In genomic region chr12:120885521-120885920, GRCh38 we compare ENCODE assay signal across 14 cellular contexts. TPM values are rescaled to one million over a fixed set of nuclear protein-coding genes. Genes with fewer than 3 reads are reported as not detected.
DNase-seq lines count a peak whose midpoint lies in the region; ATAC-seq, FAIRE-seq and TF ChIP-seq lines count a peak whose summit lies in the region.
"Had no signal": no experiment of that assay in that cellular context is flagged by ENCODE, and none has a peak within 500 bp of the region (broad histone marks: within the 10 kb centered on the region; RNA-seq: fewer than 3 reads in every experiment).

No MANE protein-coding gene starts in this region.

- no peak for DNase-seq in activated T-cell treated with anti-CD3 and anti-CD28 coated beads, Interleukin-2, amount 50 U/mL, for 24 hours
- no peak for DNase-seq in activated T-cell treated with anti-CD3 and anti-CD28 coated beads, Interleukin-2, amount 50 U/mL, for 72 hours
- DNase-seq in GM12891 (ENCODE audit: insufficient read length, low spot score), result no peak
- no peak for DNase-seq in activated CD8-positive, alpha-beta T cell treated with anti-CD3 and anti-CD28 coated beads, Interleukin-2, amount 10 ng/mL, durations not matched to agents 7 days and 5 days
- no peak for DNase-seq in natural killer cell treated with Interleukin-12 subunit alpha and Interleukin-12 subunit beta and Interleukin-15 and Interleukin-18, amount 100 ng/mL, for 72 hours (ENCODE audit: low spot score)
- DNase-seq in HuH-7 (ENCODE audit: low spot score), result no peak
- DNase-seq: GM23248, NCI-H1436, NCI-H2227 treated with DMSO at 0.1 percent for 48 hours, NCI-H526 had no signal

- H3K36me3 Mint-ChIP-seq in activated T-cell treated with anti-CD3 and anti-CD28 coated beads, Interleukin-2, amount 50 U/mL, for 24 hours (ENCODE audit: low read depth), result peaks cover 7% of the 10 kb centered on the region
- no peaks in the 10 kb centered on the region for H3K36me3 Mint-ChIP-seq in activated T-cell treated with anti-CD3 and anti-CD28 coated beads, Interleukin-2, amount 50 U/mL, for 72 hours (ENCODE audit: insufficient read depth in 2 of 2)
- peaks cover 5% of the 10 kb centered on the region for H3K36me3 Mint-ChIP-seq in activated CD8-positive, alpha-beta T cell treated with anti-CD3 and anti-CD28 coated beads, Interleukin-2, amount 10 ng/mL, durations not matched to agents 7 days and 5 days (ENCODE audit: low read depth)
- no peaks in the 10 kb centered on the region for H3K36me3 Mint-ChIP-seq in natural killer cell treated with Interleukin-12 subunit alpha and Interleukin-12 subunit beta and Interleukin-15 and Interleukin-18, amount 100 ng/mL, for 72 hours

- no peak overlapping the region for H3K4me3 Mint-ChIP-seq in activated T-cell treated with anti-CD3 and anti-CD28 coated beads, Interleukin-2, amount 50 U/mL, for 24 hours
- peak overlapping the region in 1 of 2 donors; percentile 44 for H3K4me3 Mint-ChIP-seq in activated T-cell treated with anti-CD3 and anti-CD28 coated beads, Interleukin-2, amount 50 U/mL, for 72 hours
- peak overlapping the region; percentile 12 for H3K4me3 Mint-ChIP-seq in activated CD8-positive, alpha-beta T cell treated with anti-CD3 and anti-CD28 coated beads, Interleukin-2, amount 10 ng/mL, durations not matched to agents 7 days and 5 days
- H3K4me3 Mint-ChIP-seq in natural killer cell treated with Interleukin-12 subunit alpha and Interleukin-12 subunit beta and Interleukin-15 and Interleukin-18, amount 100 ng/mL, for 72 hours, result peak overlapping the region; percentile 57

- ATAC-seq in activated T-cell treated with anti-CD3 and anti-CD28 coated beads, Interleukin-2, amount 50 U/mL, for 72 hours (replicated peaks in 1 of 2), result no peak
- peak; percentile 6 for ATAC-seq in activated CD8-positive, alpha-beta T cell treated with anti-CD3 and anti-CD28 coated beads, Interleukin-2, amount 10 ng/mL, durations not matched to agents 7 days and 5 days
- ATAC-seq in natural killer cell treated with Interleukin-12 subunit alpha and Interleukin-12 subunit beta and Interleukin-15 and Interleukin-18, amount 100 ng/mL, for 72 hours, result no peak
- ATAC-seq in GM18873 (IDR thresholded peaks at IDR 0.05; ENCODE audit: low FRiP score, unreplicated experiment) (no peak), GM18868 (IDR thresholded peaks at IDR 0.05; ENCODE audit: unreplicated experiment) (no peak)
- ATAC-seq: A549 had no signal

- FAIRE-seq in GM12891 (lab: Jason Lieb, UNC), result peak; percentile 31
- FAIRE-seq: A549 had no signal

- POLR2A ChIA-PET in activated CD8-positive, alpha-beta T cell treated with anti-CD3 and anti-CD28 coated beads, Interleukin-2, amount 10 ng/mL, durations not matched to agents 7 days and 5 days (lab: Charles Lee), result interaction anchor here (1.3 to 6.7 kb wide), 2 partner anchors 9 to 18 kb away, joined by 3 to 50 read pairs; partner anchors contain the start of gene SPPL3

- peaks cover 66% of the 10 kb centered on the region for H3K4me1 Mint-ChIP-seq in activated T-cell treated with anti-CD3 and anti-CD28 coated beads, Interleukin-2, amount 50 U/mL, for 24 hours (ENCODE audit: low read depth)
- H3K4me1 Mint-ChIP-seq in activated T-cell treated with anti-CD3 and anti-CD28 coated beads, Interleukin-2, amount 50 U/mL, for 72 hours (ENCODE audit: low read depth), result peaks cover 65% of the 10 kb centered on the region
- peaks cover 44% of the 10 kb centered on the region for H3K4me1 Mint-ChIP-seq in activated CD8-positive, alpha-beta T cell treated with anti-CD3 and anti-CD28 coated beads, Interleukin-2, amount 10 ng/mL, durations not matched to agents 7 days and 5 days (ENCODE audit: low read depth)
- peaks cover 37 to 38% of the 10 kb centered on the region in 2 donors for H3K4me1 Mint-ChIP-seq in natural killer cell treated with Interleukin-12 subunit alpha and Interleukin-12 subunit beta and Interleukin-15 and Interleukin-18, amount 100 ng/mL, for 72 hours (ENCODE audit: low read depth in 2 of 2)

- H3K27ac Mint-ChIP-seq in activated T-cell treated with anti-CD3 and anti-CD28 coated beads, Interleukin-2, amount 50 U/mL, for 24 hours, result peak overlapping the region; percentile 61
- H3K27ac Mint-ChIP-seq in activated T-cell treated with anti-CD3 and anti-CD28 coated beads, Interleukin-2, amount 50 U/mL, for 72 hours, result no peak overlapping the region
- H3K27ac Mint-ChIP-seq in activated CD8-positive, alpha-beta T cell treated with anti-CD3 and anti-CD28 coated beads, Interleukin-2, amount 10 ng/mL, durations not matched to agents 7 days and 5 days, result peak overlapping the region; percentile 80
- H3K27ac Mint-ChIP-seq in natural killer cell treated with Interleukin-12 subunit alpha and Interleukin-12 subunit beta and Interleukin-15 and Interleukin-18, amount 100 ng/mL, for 72 hours, result peak overlapping the region; percentile 83 to 86

- no peaks in the 10 kb centered on the region for H3K27me3 Mint-ChIP-seq in activated T-cell treated with anti-CD3 and anti-CD28 coated beads, Interleukin-2, amount 50 U/mL, for 24 hours
- H3K27me3 Mint-ChIP-seq in activated T-cell treated with anti-CD3 and anti-CD28 coated beads, Interleukin-2, amount 50 U/mL, for 72 hours (ENCODE audit: low read depth), result no peaks in the 10 kb centered on the region
- H3K27me3 Mint-ChIP-seq in activated CD8-positive, alpha-beta T cell treated with anti-CD3 and anti-CD28 coated beads, Interleukin-2, amount 10 ng/mL, durations not matched to agents 7 days and 5 days (ENCODE audit: low read depth), result no peaks in the 10 kb centered on the region
- H3K27me3 Mint-ChIP-seq in natural killer cell treated with Interleukin-12 subunit alpha and Interleukin-12 subunit beta and Interleukin-15 and Interleukin-18, amount 100 ng/mL, for 72 hours, result no peaks in the 10 kb centered on the region
- H3K27me3 Mint-ChIP-seq: CD8-positive, alpha-beta memory T cell had no signal

- CTCF ChIA-PET in activated CD8-positive, alpha-beta T cell treated with anti-CD3 and anti-CD28 coated beads, Interleukin-2, amount 10 ng/mL, durations not matched to agents 7 days and 5 days (lab: Charles Lee), result interaction anchor here (1.4 to 2.3 kb wide), 7 partner anchors 17 to 135 kb away, joined by 3 to 12 read pairs (median 5); no protein-coding TSS in a partner anchor

- H3K9me3 Mint-ChIP-seq in activated T-cell treated with anti-CD3 and anti-CD28 coated beads, Interleukin-2, amount 50 U/mL, for 24 hours, result no peaks in the 10 kb centered on the region
- no peaks in the 10 kb centered on the region for H3K9me3 Mint-ChIP-seq in activated T-cell treated with anti-CD3 and anti-CD28 coated beads, Interleukin-2, amount 50 U/mL, for 72 hours
- no peaks in the 10 kb centered on the region for H3K9me3 Mint-ChIP-seq in activated CD8-positive, alpha-beta T cell treated with anti-CD3 and anti-CD28 coated beads, Interleukin-2, amount 10 ng/mL, durations not matched to agents 7 days and 5 days (ENCODE audit: insufficient read depth)
- H3K9me3 Mint-ChIP-seq in natural killer cell treated with Interleukin-12 subunit alpha and Interleukin-12 subunit beta and Interleukin-15 and Interleukin-18, amount 100 ng/mL, for 72 hours, result no peaks in the 10 kb centered on the region
- H3K9me3 Mint-ChIP-seq: CD8-positive, alpha-beta memory T cell had no signal

- no peak for TF ChIP-seq POLR2A in GM12891 (IDR thresholded peaks at IDR 0.05; ENCODE audit: low read depth, low read length)

TF ChIP-seq in GM12891, 5 proteins besides CTCF, POLR2A, EP300 and RAD21:
- TF ChIP-seq PAX5 (IDR thresholded peaks at IDR 0.05; ENCODE audit: insufficient read depth, low read length, severe bottlenecking) (no peak), POU2F2 (IDR thresholded peaks at IDR 0.05; ENCODE audit: low read depth, low read length) (no peak)
TF ChIP-seq in GM12891: peak in this region for 0.

RNA-seq across cellular contexts. Expression of gene SPPL3, which starts 18.6 kb away (rescaled TPM):
- 10 to 100 TPM; 43.5 to 45.7 TPM for total RNA-seq in activated T-cell treated with anti-CD3 and anti-CD28 coated beads, Interleukin-2, amount 50 U/mL, for 72 hours
- 11.1 TPM for polyA plus RNA-seq in GM12891 (2012; ENCODE audit: low read depth, missing spikeins)
- total RNA-seq in activated CD8-positive, alpha-beta T cell treated with anti-CD3 and anti-CD28 coated beads, Interleukin-2, amount 10 ng/mL, durations not matched to agents 7 days and 5 days, result 10 to 100 TPM; 23.3 to 27.8 TPM
- total RNA-seq in natural killer cell treated with Interleukin-12 subunit alpha and Interleukin-12 subunit beta and Interleukin-15 and Interleukin-18, amount 100 ng/mL, for 72 hours, result 10 to 100 TPM; 21.6 to 31.6 TPM
